8 cellular contexts compared by ENCODE assay signal in the genomic region with DNA sequence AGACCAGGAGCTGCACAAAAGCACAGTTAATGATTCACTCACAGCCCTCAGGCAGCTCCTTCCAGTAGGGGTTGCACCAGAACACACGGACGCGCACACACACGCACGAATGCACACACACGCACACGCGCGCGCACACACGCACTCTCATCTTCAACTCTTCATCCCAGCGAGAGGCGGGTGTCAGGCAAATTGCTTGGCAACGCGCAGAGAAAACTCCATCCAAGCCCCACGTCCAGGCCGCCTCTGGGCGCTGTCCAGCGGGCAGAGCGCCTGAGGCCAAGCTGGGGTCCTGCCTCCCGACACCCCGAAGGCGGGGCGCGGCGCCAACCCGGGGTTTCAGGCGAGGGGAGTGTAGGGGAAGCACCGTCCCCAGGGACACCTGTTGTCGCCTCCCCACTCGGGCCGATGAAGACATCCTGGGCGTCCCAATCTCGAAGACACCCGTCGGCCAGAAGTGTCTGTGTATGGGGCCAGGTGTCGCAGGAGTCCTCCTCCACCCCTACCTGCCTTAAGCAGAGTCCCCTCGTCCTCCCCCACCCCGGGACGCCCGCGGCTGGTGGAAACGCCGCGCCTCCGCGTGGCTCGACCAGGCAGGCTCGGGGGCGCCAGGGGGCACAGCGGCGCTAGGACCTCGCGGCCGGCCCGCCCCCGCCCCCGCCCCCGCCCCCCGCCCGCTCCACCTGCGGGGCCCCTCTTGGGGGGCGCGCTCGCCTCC. TPM values are rescaled to one million over a fixed set of nuclear protein-coding genes. Genes with fewer than 3 reads are reported as not detected.
DNase-seq lines count a peak whose midpoint lies in the region; ATAC-seq, FAIRE-seq and TF ChIP-seq lines count a peak whose summit lies in the region.

No MANE protein-coding gene starts in this region.

- no peaks in the 10 kb centered on the region for H3K36me3 Mint-ChIP-seq in effector memory CD8-positive, alpha-beta T cell (ENCODE audit: insufficient read depth)

- H3K27ac ChIP-seq in WERI-Rb-1 (peak overlapping the region; percentile 89), lower lobe of right lung (peak overlapping the region; percentile 36)

- POLR2A ChIA-PET in HEK293T (lab: Yijun Ruan, JAX) = interaction anchor here (0.6 to 1.6 kb wide), 20 partner anchors 8 to 215 kb away, joined by 3 to 12 read pairs (median 4); partner anchors contain the start of gene GTF2A1

- H3K4me1 Mint-ChIP-seq in effector memory CD8-positive, alpha-beta T cell (ENCODE audit: low read depth in 2 of 2) = peaks cover 9 to 12% of the 10 kb centered on the region in 2 donors
- H3K4me1 Mint-ChIP-seq in stimulated activated naive CD8-positive, alpha-beta T cell treated with anti-CD3 and anti-CD28 coated beads, Interleukin-15, amount 100 ng/mL, for 72 hours = peaks cover 16% of the 10 kb centered on the region

- H3K9me3 ChIP-seq in WERI-Rb-1 (ENCODE audit: severe bottlenecking) (no peaks in the 10 kb centered on the region), lower lobe of right lung (no peaks in the 10 kb centered on the region)

- peak overlapping the region in 1 of 2 donors; percentile 49 for H3K27ac Mint-ChIP-seq in effector memory CD8-positive, alpha-beta T cell
- no peak overlapping the region for H3K27ac Mint-ChIP-seq in stimulated activated naive CD8-positive, alpha-beta T cell treated with anti-CD3 and anti-CD28 coated beads, Interleukin-15, amount 100 ng/mL, for 72 hours

- peaks cover 15% of the 10 kb centered on the region for H3K4me1 ChIP-seq in lower lobe of right lung

- intact Hi-C loops in lower lobe of right lung (cut with DNase I) = no loop called here

- TF ChIP-seq CTCF in WERI-Rb-1 (IDR thresholded peaks at IDR 0.05; ENCODE audit: low read depth, low read length) = 0 out of 2 replicates have a peak, but pooled peaks have one; percentile 13
- no peak for TF ChIP-seq CTCF in lower lobe of right lung (IDR thresholded peaks at IDR 0.05)

- no peak for FAIRE-seq in GM12891 (lab: Jason Lieb, UNC)

- peak; percentile 57 for ATAC-seq in effector memory CD8-positive, alpha-beta T cell (replicated peaks)
- ATAC-seq in lower lobe of right lung = peak; percentile 64 to 69
- peak; percentile 67 for ATAC-seq in stimulated activated naive CD8-positive, alpha-beta T cell treated with anti-CD3 and anti-CD28 coated beads, Interleukin-15, amount 100 ng/mL, for 72 hours

- TF ChIP-seq POLR2A in GM12891 (IDR thresholded peaks at IDR 0.05; ENCODE audit: low read depth, low read length) = no peak

- DNase-seq in GM12891 (ENCODE audit: insufficient read length, low spot score) (peak; percentile 33), HEK293T (ENCODE audit: extremely low spot score) (peak; percentile 42), NCI-H1092 treated with DMSO at 0.1 percent for 48 hours (lab: John Stamatoyannopoulos, UW) (peak; percentile 61), WERI-Rb-1 (peak; percentile 62), lower lobe of right lung (peak; percentile 56), epidermal melanocyte (ENCODE audit: insufficient read length, low spot score) (no peak)
- peak in 1 of 3 experiments; percentile 5 for DNase-seq in effector memory CD8-positive, alpha-beta T cell
- DNase-seq in stimulated activated naive CD8-positive, alpha-beta T cell treated with anti-CD3 and anti-CD28 coated beads, Interleukin-15, amount 100 ng/mL, for 72 hours = peak; percentile 14 to 15

- peaks cover 66 to 72% of the 10 kb centered on the region in 2 donors for H3K27me3 Mint-ChIP-seq in effector memory CD8-positive, alpha-beta T cell
- H3K27me3 Mint-ChIP-seq in stimulated activated naive CD8-positive, alpha-beta T cell treated with anti-CD3 and anti-CD28 coated beads, Interleukin-15, amount 100 ng/mL, for 72 hours = peaks cover 81% of the 10 kb centered on the region

- H3K36me3 ChIP-seq in WERI-Rb-1 (peaks cover 9% of the 10 kb centered on the region), lower lobe of right lung (no peaks in the 10 kb centered on the region)

- H3K27me3 ChIP-seq in WERI-Rb-1 (ENCODE audit: insufficient read depth, low read depth, severe bottlenecking) (no peaks in the 10 kb centered on the region), lower lobe of right lung (ENCODE audit: low read depth) (peaks cover 50% of the 10 kb centered on the region)

- H3K4me3 Mint-ChIP-seq in effector memory CD8-positive, alpha-beta T cell = peak overlapping the region; percentile 85 to 88
- H3K4me3 Mint-ChIP-seq in stimulated activated naive CD8-positive, alpha-beta T cell treated with anti-CD3 and anti-CD28 coated beads, Interleukin-15, amount 100 ng/mL, for 72 hours = peak overlapping the region; percentile 74 to 76

- H3K4me3 ChIP-seq in WERI-Rb-1 (ENCODE audit: low read depth, low read length) (peak overlapping the region; percentile 90), lower lobe of right lung (peak overlapping the region; percentile 67)

- H3K9me3 Mint-ChIP-seq in effector memory CD8-positive, alpha-beta T cell = no peaks in the 10 kb centered on the region
- no peaks in the 10 kb centered on the region for H3K9me3 Mint-ChIP-seq in stimulated activated naive CD8-positive, alpha-beta T cell treated with anti-CD3 and anti-CD28 coated beads, Interleukin-15, amount 100 ng/mL, for 72 hours

- CTCF ChIA-PET in HEK293T (lab: Yijun Ruan, JAX) = interaction anchor here (0.6 to 2.0 kb wide), 3 partner anchors 10 to 17 kb away, joined by 3 to 14 read pairs (median 3); no protein-coding TSS in a partner anchor

TF ChIP-seq in GM12891, 5 proteins besides CTCF, POLR2A, EP300 and RAD21:
- TF ChIP-seq POLR2AphosphoS5 (IDR thresholded peaks at IDR 0.05; ENCODE audit: low read depth, low read length) (no peak), TAF1 (IDR thresholded peaks at IDR 0.05; ENCODE audit: low read depth, low read length) (no peak), PAX5 (IDR thresholded peaks at IDR 0.05; ENCODE audit: insufficient read depth, low read length, severe bottlenecking) (no peak), POU2F2 (IDR thresholded peaks at IDR 0.05; ENCODE audit: low read depth, low read length) (no peak), SPI1 (IDR thresholded peaks at IDR 0.05; ENCODE audit: low read depth, low read length) (no peak)
TF ChIP-seq in GM12891: peak in this region for 0.

TF ChIP-seq in HEK293T, 16 proteins besides CTCF, POLR2A, EP300 and RAD21:
- 0 out of 2 replicates have a peak, but pooled peaks have one; percentile 39 for TF ChIP-seq L3MBTL2 (conservative IDR thresholded peaks at IDR 0.05)
- no peak for TF ChIP-seq BHLHE40 (IDR thresholded peaks at IDR 0.05; ENCODE audit: borderline replicate concordance)

RNA-seq across cellular contexts. Expression of gene STON2, which starts 35.6 kb away (rescaled TPM):
- 0.04 TPM for polyA plus RNA-seq in GM12891 (2012; ENCODE audit: low read depth, missing spikeins)
- total RNA-seq in lower lobe of right lung = 34.3 TPM
